ENCODE assay signal across 9 cellular contexts in the genomic region with DNA sequence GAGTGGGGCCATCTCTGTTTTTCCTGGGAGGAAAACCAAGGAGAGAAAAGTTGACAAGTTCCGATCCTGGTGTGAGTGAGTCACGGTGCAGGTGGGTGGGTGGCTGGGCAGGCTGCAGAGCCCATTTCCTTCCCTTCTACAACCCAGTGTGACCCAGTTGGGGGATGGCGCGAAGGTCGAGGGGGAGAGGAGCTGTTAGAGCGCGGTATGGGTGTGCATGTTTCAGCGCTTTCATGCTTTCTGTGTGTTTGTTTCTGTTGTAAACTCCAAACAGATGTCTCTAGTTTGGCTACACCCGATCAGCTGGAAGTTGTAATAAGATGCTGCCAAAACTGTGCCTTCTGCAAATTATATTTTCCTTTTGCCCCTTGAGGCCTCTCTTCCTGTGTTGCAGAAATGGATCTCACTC. TPM values are rescaled to one million over a fixed set of nuclear protein-coding genes. Genes with fewer than 3 reads are reported as not detected.
DNase-seq lines count a peak whose midpoint lies in the region; ATAC-seq and TF ChIP-seq lines count a peak whose summit lies in the region.
"Had no signal": no experiment of that assay in that cellular context is flagged by ENCODE, and none has a peak within 500 bp of the region (broad histone marks: within the 10 kb centered on the region; RNA-seq: fewer than 3 reads in every experiment).

No MANE protein-coding gene starts in this region.

- H3K9me3 Mint-ChIP-seq in CD4-positive, alpha-beta memory T cell, result no peaks in the 10 kb centered on the region
- no peaks in the 10 kb centered on the region for H3K9me3 Mint-ChIP-seq in chondrocyte (ENCODE audit: low read depth)

- no peaks in the 10 kb centered on the region for H3K27me3 ChIP-seq in CD4-positive, alpha-beta memory T cell (ENCODE audit: insufficient read depth, low read length)
- peaks cover 7% of the 10 kb centered on the region for H3K27me3 ChIP-seq in neutrophil

- ATAC-seq in HG03159 (IDR thresholded peaks at IDR 0.05; ENCODE audit: unreplicated experiment) (no peak), GM18909 (IDR thresholded peaks at IDR 0.05; ENCODE audit: poor library complexity, unreplicated experiment) (no peak)

- POLR2A ChIA-PET in CD4-positive, alpha-beta memory T cell (lab: Charles Lee; ENCODE audit: partially characterized antibody), result interaction anchor here (1.2 to 8.1 kb wide), 4 partner anchors 11 to 79 kb away, joined by 3 to 262 read pairs (median 4); a partner anchor contains a TSS

- H3K36me3 ChIP-seq in CD4-positive, alpha-beta memory T cell (ENCODE audit: insufficient read depth, low read length), result no peaks in the 10 kb centered on the region
- no peaks in the 10 kb centered on the region for H3K36me3 ChIP-seq in neutrophil

- no peaks in the 10 kb centered on the region for H3K27me3 Mint-ChIP-seq in CD4-positive, alpha-beta memory T cell
- no peaks in the 10 kb centered on the region for H3K27me3 Mint-ChIP-seq in chondrocyte (ENCODE audit: low read depth)

- intact Hi-C loops in CD4-positive, alpha-beta memory T cell (cut with micrococcal nuclease), result loop anchor here (5.0 kb wide), 1 partner anchor 838 kb away; no protein-coding TSS in a partner anchor

- TF ChIP-seq CTCF in chondrocyte (IDR thresholded peaks at IDR 0.05), result no peak
- no peak for TF ChIP-seq CTCF in neutrophil (IDR thresholded peaks at IDR 0.05)

- no peak overlapping the region for H3K4me3 ChIP-seq in CD4-positive, alpha-beta memory T cell (ENCODE audit: low read length in 2 of 2)
- no peak overlapping the region for H3K4me3 ChIP-seq in Jurkat, Clone E6-1 (ENCODE audit: low read length)
- H3K4me3 ChIP-seq in neutrophil (ENCODE audit: low read depth in 1 of 2, low read length in 1 of 2), result no peak overlapping the region

- no peak overlapping the region for H3K27ac ChIP-seq in CD4-positive, alpha-beta memory T cell (ENCODE audit: low read depth, low read length)
- H3K27ac ChIP-seq in neutrophil, result peak overlapping the region; percentile 81

- peaks cover 34% of the 10 kb centered on the region for H3K4me1 ChIP-seq in CD4-positive, alpha-beta memory T cell (ENCODE audit: insufficient read depth, low read length)
- H3K4me1 ChIP-seq in neutrophil (ENCODE audit: control insufficient read depth in 1 of 2, insufficient read depth in 1 of 2, low read depth in 1 of 2, low read length in 1 of 2), result peaks cover 32 to 35% of the 10 kb centered on the region in 2 experiments

- DNase-seq in CD4-positive, alpha-beta memory T cell, result no peak
- DNase-seq in Jurkat, Clone E6-1 (ENCODE audit: low read depth, low spot score), result peak; percentile 11
- no peak for DNase-seq in chondrocyte (ENCODE audit: low spot score)
- DNase-seq in OCI-M1 (lab: John Stamatoyannopoulos, UW), result no peak
- no peak for DNase-seq in NCI-H748 treated with DMSO at 0.1 percent for 48 hours (lab: John Stamatoyannopoulos, UW)
- DNase-seq: stimulated activated CD4-positive, alpha-beta T cell treated with anti-CD3 and anti-CD28 coated beads, Interleukin-2, amount 100 ng/mL, for 48 hours had no signal

- peak overlapping the region in 5 of 7 donors; percentile 12 to 50 (median 45) for H3K27ac Mint-ChIP-seq in CD4-positive, alpha-beta memory T cell
- peak overlapping the region; percentile 77 for H3K27ac Mint-ChIP-seq in chondrocyte (ENCODE audit: unreplicated experiment)

- H3K36me3 Mint-ChIP-seq in CD4-positive, alpha-beta memory T cell, result peaks cover 0 to 5% of the 10 kb centered on the region in 2 donors
- peaks cover 3% of the 10 kb centered on the region for H3K36me3 Mint-ChIP-seq in chondrocyte (ENCODE audit: low read depth)

- H3K9me3 ChIP-seq in CD4-positive, alpha-beta memory T cell (ENCODE audit: control insufficient read depth in 1 of 2, low read length in 2 of 2), result no peaks in the 10 kb centered on the region
- no peaks in the 10 kb centered on the region for H3K9me3 ChIP-seq in neutrophil

- H3K4me1 Mint-ChIP-seq in CD4-positive, alpha-beta memory T cell, result peaks cover 20 to 41% (median 35%) of the 10 kb centered on the region in 4 donors
- peaks cover 50% of the 10 kb centered on the region for H3K4me1 Mint-ChIP-seq in chondrocyte (ENCODE audit: low read depth)

- CTCF ChIA-PET in CD4-positive, alpha-beta memory T cell (lab: Charles Lee; ENCODE audit: partially characterized antibody), result interaction anchor here (1.2 to 9.0 kb wide), 3 partner anchors 19 to 581 kb away, joined by 3 to 281 read pairs (median 3); a partner anchor contains a TSS

- H3K4me3 Mint-ChIP-seq in CD4-positive, alpha-beta memory T cell, result peak overlapping the region in 7 of 8 donors; percentile 13 to 80 (median 57)
- peak overlapping the region; percentile 91 for H3K4me3 Mint-ChIP-seq in chondrocyte (ENCODE audit: unreplicated experiment)

RNA-seq across cellular contexts. Expression of a gene that starts 3.8 kb away (rescaled TPM):
- 1 to 10 TPM; 9.4 to 9.9 TPM for total RNA-seq in CD4-positive, alpha-beta memory T cell
- polyA plus RNA-seq in CD4-positive, alpha-beta memory T cell, result 1 to 10 TPM in 1 of 2 donors, under 1 TPM in 1; 0.34 to 6.0 TPM
- 0.81 TPM for polyA plus RNA-seq in Jurkat, Clone E6-1 (2012; ENCODE audit: insufficient read depth, insufficient read length)
- total RNA-seq in chondrocyte, result 22.8 to 25.3 TPM (median 25.1 TPM) in 3 replicates

RNA-seq across cellular contexts. Expression of a gene that starts 17.5 kb away (rescaled TPM):
- 10 to 100 TPM; 48.4 to 49.5 TPM for total RNA-seq in CD4-positive, alpha-beta memory T cell
- 10 to 100 TPM in 1 of 2 donors, 1 to 10 TPM in 1; 9.6 to 36.3 TPM for polyA plus RNA-seq in CD4-positive, alpha-beta memory T cell
- 33.7 TPM for polyA plus RNA-seq in Jurkat, Clone E6-1 (2012; ENCODE audit: insufficient read depth, insufficient read length)
- total RNA-seq in chondrocyte, result 20.4 to 30.2 TPM (median 22.5 TPM) in 3 replicates

RNA-seq across cellular contexts. Expression of a gene that starts 56.3 kb away (rescaled TPM):
- total RNA-seq in CD4-positive, alpha-beta memory T cell, result 1 to 10 TPM; 1.9 to 2.1 TPM
- polyA plus RNA-seq in CD4-positive, alpha-beta memory T cell, result 1 to 10 TPM in 1 of 2 donors, not detected in 1; 1.3 TPM
- polyA plus RNA-seq in Jurkat, Clone E6-1 (2012; ENCODE audit: insufficient read depth, insufficient read length), result 40.4 TPM
- 14.5 to 25.1 TPM (median 25.0 TPM) in 3 replicates for total RNA-seq in chondrocyte
